In the genomic region with DNA sequence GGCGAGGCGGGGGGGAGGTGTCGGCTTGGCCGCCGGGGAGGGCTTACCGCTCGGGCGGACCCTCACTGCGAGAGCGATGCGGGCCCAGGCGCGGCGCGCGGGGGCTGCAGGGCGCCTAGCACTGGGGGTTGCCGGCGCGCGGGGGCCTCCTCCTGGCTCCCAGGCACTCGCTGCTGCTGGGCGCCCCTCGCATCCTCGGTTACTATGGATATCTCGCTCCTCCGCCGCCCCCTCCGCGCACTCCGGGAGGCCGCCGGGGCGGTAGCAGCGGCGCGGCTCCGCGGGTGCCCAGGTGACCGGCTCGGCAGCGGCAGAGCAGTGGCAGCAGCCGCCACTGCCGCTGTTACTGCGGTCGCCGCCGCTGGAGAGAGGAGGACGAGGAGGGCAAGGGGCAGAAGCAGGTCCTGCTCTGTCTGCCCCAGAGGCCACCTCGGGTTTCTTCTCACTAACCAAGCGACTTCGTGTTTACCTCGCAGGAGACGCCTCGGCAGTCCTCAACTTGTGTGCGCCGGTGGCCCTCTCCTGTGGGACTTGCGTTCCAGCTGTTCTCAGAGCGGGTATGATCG, we compare ENCODE assay signal across 11 cellular contexts.
A peak's percentile ranks its signal among the peaks of the same experiment; 100 is the strongest.
DNase-seq lines count a peak whose midpoint lies in the region; TF ChIP-seq lines count a peak whose summit lies in the region.
"Had no signal": no experiment of that assay in that cellular context is flagged by ENCODE, and none has a peak within 500 bp of the region (broad histone marks: within the 10 kb centered on the region; RNA-seq: fewer than 3 reads in every experiment).

No MANE protein-coding gene starts in this region.

- H3K4me1 ChIP-seq in testis = peaks cover 6% of the 10 kb centered on the region

- WGBS in testis, 2 donors = 0 to 1% methylated on average over 17 to 52 of the region's 60 CpGs

- TF ChIP-seq CTCF in VCaP (conservative IDR thresholded peaks at IDR 0.05) = 0 out of 2 replicates have a peak, but pooled peaks have one; percentile 10
- no peak for TF ChIP-seq CTCF in testis (IDR thresholded peaks at IDR 0.05)
- TF ChIP-seq CTCF in foreskin fibroblast (IDR thresholded peaks at IDR 0.05; ENCODE audit: low read depth, low read length) = no peak

- H3K9me3 ChIP-seq in testis = no peaks in the 10 kb centered on the region
- H3K9me3 ChIP-seq: neutrophil had no signal

- H3K27ac ChIP-seq in VCaP = no peak overlapping the region; the same call in 1 of the 2 replicates
- H3K27ac ChIP-seq in testis = peak overlapping the region in 1 of 2 donors; percentile 35
- H3K27ac ChIP-seq: neutrophil had no signal

- H3K36me3 ChIP-seq in testis (ENCODE audit: low read depth, missing control alignments) = no peaks in the 10 kb centered on the region
- H3K36me3 ChIP-seq: neutrophil had no signal

- intact Hi-C loops in testis (cut with DNase I; ENCODE audit: low total_unique reads) = no loop called here

- TF ChIP-seq POLR2A in testis (IDR thresholded peaks at IDR 0.05) = no peak

- H3K27me3 ChIP-seq in testis = no peaks in the 10 kb centered on the region

- H3K4me3 ChIP-seq in testis = peak overlapping the region; percentile 47 to 52
- H3K4me3 ChIP-seq in foreskin fibroblast (ENCODE audit: low read depth in 1 of 2, low read length in 2 of 2) = no peak overlapping the region

- DNase-seq in NCI-H82 (lab: John Stamatoyannopoulos, UW) (peak; percentile 37), NCI-H82 treated with DMSO at 0.1 percent for 48 hours (lab: John Stamatoyannopoulos, UW; ENCODE audit: unreplicated experiment) (no peak), islet precursor cell (peak; percentile 72), testis (peak; percentile 22), foreskin fibroblast (no peak), kidney glomerular epithelial cell (lab: John Stamatoyannopoulos, UW) (no peak)
- no peak for DNase-seq in stimulated activated CD4-positive, alpha-beta T cell treated with anti-CD3 and anti-CD28 coated beads, Interleukin-1b, Interleukin-23, amount 100 ng/mL, for 48 hours
- DNase-seq: activated CD8-positive, alpha-beta T cell treated with anti-CD3 and anti-CD28 coated beads for 36 hours; stimulated activated naive B cell treated with anti-CD40 and anti-IgM and Interleukin-4, amounts not matched to agents 10 μg/mL and 1 μg/mL and 100 μg/mL, for 72 hours had no signal

Comparison
In these comparisons a context has a peak if more than half of its experiments do, and no peak if none do; other contexts are left out.
1. DNase-seq: peak in NCI-H82 (single experiment), islet precursor cell (single experiment) and testis (single experiment); none in NCI-H82 treated with DMSO at 0.1 percent for 48 hours (single experiment), foreskin fibroblast (0 of 2), kidney glomerular epithelial cell (single experiment) and stimulated activated CD4-positive, alpha-beta T cell treated with anti-CD3 and anti-CD28 coated beads, Interleukin-1b, Interleukin-23, amount 100 ng/mL, for 48 hours (single experiment).
2. H3K4me3 ChIP-seq: peak in testis (2 of 2); none in foreskin fibroblast (0 of 2).